ENCODE assay signal across 17 cellular contexts in genomic region chr11:45379162-45379863, GRCh38.
DNase-seq lines count a peak whose midpoint lies in the region; ATAC-seq and TF ChIP-seq lines count a peak whose summit lies in the region.
"Had no signal": no experiment of that assay in that cellular context is flagged by ENCODE, and none has a peak within 500 bp of the region (broad histone marks: within the 10 kb centered on the region; RNA-seq: fewer than 3 reads in every experiment).

No MANE protein-coding gene starts in this region.

- no peak for TF ChIP-seq CTCF in psoas muscle (IDR thresholded peaks at IDR 0.05)

- H3K9me3 Mint-ChIP-seq in stimulated activated naive B cell treated with anti-CD40 and anti-IgM and Interleukin-4, amounts not matched to agents 10 μg/mL and 1 μg/mL and 100 μg/mL, for 72 hours, result no peaks in the 10 kb centered on the region
- H3K9me3 Mint-ChIP-seq: CD8-positive, alpha-beta memory T cell; GM23338 had no signal

- H3K9me3 ChIP-seq in T-helper 17 cell (ENCODE audit: control insufficient read depth, low read length, poor library complexity, severe bottlenecking) (no peaks in the 10 kb centered on the region), psoas muscle (no peaks in the 10 kb centered on the region)
- H3K9me3 ChIP-seq: BLaER1 had no signal

- H3K4me1 Mint-ChIP-seq in T-helper 17 cell, result peaks cover 34% of the 10 kb centered on the region
- peaks cover 11 to 18% of the 10 kb centered on the region in 2 donors for H3K4me1 Mint-ChIP-seq in stimulated activated naive B cell treated with anti-CD40 and anti-IgM and Interleukin-4, amounts not matched to agents 10 μg/mL and 1 μg/mL and 100 μg/mL, for 72 hours

- H3K27ac ChIP-seq in psoas muscle, result no peak overlapping the region
- H3K27ac ChIP-seq: BLaER1 had no signal

- ATAC-seq in T-helper 17 cell (no peak), psoas muscle (no peak), GM18517 (IDR thresholded peaks at IDR 0.05; ENCODE audit: unreplicated experiment) (no peak)
- peak; percentile 6 to 62 for ATAC-seq in stimulated activated naive B cell treated with anti-CD40 and anti-IgM and Interleukin-4, amounts not matched to agents 10 μg/mL and 1 μg/mL and 100 μg/mL, for 72 hours (replicated peaks)
- ATAC-seq: GM23338 had no signal

- H3K4me3 Mint-ChIP-seq in T-helper 17 cell, result no peak overlapping the region
- no peak overlapping the region for H3K4me3 Mint-ChIP-seq in stimulated activated naive B cell treated with anti-CD40 and anti-IgM and Interleukin-4, amounts not matched to agents 10 μg/mL and 1 μg/mL and 100 μg/mL, for 72 hours
- H3K4me3 Mint-ChIP-seq: CD8-positive, alpha-beta memory T cell; GM23338 had no signal

- no peaks in the 10 kb centered on the region for H3K4me1 ChIP-seq in psoas muscle

- peaks cover 5% of the 10 kb centered on the region for H3K27me3 Mint-ChIP-seq in T-helper 17 cell
- H3K27me3 Mint-ChIP-seq in stimulated activated naive B cell treated with anti-CD40 and anti-IgM and Interleukin-4, amounts not matched to agents 10 μg/mL and 1 μg/mL and 100 μg/mL, for 72 hours, result peaks cover 60 to 65% of the 10 kb centered on the region in 2 donors

- no peak overlapping the region for H3K4me3 ChIP-seq in psoas muscle
- H3K4me3 ChIP-seq: BLaER1, GM23338 had no signal

- DNase-seq in activated effector memory CD4-positive, alpha-beta T cell treated with anti-CD3 and anti-CD28 coated beads, Interleukin-2, amount 50 U/mL, for 16 hours, result peak; percentile 60
- no peak for DNase-seq in activated effector memory CD4-positive, alpha-beta T cell treated with Interleukin-2 at 50 U/mL for 16 hours
- DNase-seq in NCI-H2029 treated with DMSO at 0.1 percent for 48 hours (lab: John Stamatoyannopoulos, UW) (peak; percentile 34), T-helper 17 cell (no peak), psoas muscle (no peak), mucosa of gallbladder (ENCODE audit: low spot score) (no peak)
- no peak for DNase-seq in stimulated activated naive B cell treated with anti-CD40 and anti-IgM and Interleukin-4, amounts not matched to agents 10 μg/mL and 1 μg/mL and 100 μg/mL, for 72 hours
- DNase-seq: CD8-positive, alpha-beta memory T cell; EL; KBM-7; NCI-H1048; NCI-H187; NCI-H226; SHP77 treated with DMSO at 0.1 percent for 48 hours had no signal

- 88 to 92% (median 92%) methylated on average over 6 of the region's 6 CpGs for WGBS in psoas muscle, 3 donors

- H3K27me3 ChIP-seq in psoas muscle (ENCODE audit: insufficient read depth in 3 of 3, low read length in 2 of 3), result peaks cover 0 to 22% (median 0%) of the 10 kb centered on the region in 3 donors

- no peaks in the 10 kb centered on the region for H3K36me3 Mint-ChIP-seq in T-helper 17 cell (ENCODE audit: low read depth)
- no peaks in the 10 kb centered on the region for H3K36me3 Mint-ChIP-seq in stimulated activated naive B cell treated with anti-CD40 and anti-IgM and Interleukin-4, amounts not matched to agents 10 μg/mL and 1 μg/mL and 100 μg/mL, for 72 hours
- H3K36me3 Mint-ChIP-seq: CD8-positive, alpha-beta memory T cell had no signal

- peak overlapping the region; percentile 94 for H3K27ac Mint-ChIP-seq in T-helper 17 cell
- no peak overlapping the region for H3K27ac Mint-ChIP-seq in stimulated activated naive B cell treated with anti-CD40 and anti-IgM and Interleukin-4, amounts not matched to agents 10 μg/mL and 1 μg/mL and 100 μg/mL, for 72 hours
- H3K27ac Mint-ChIP-seq: GM23338 had no signal

- H3K36me3 ChIP-seq in psoas muscle (ENCODE audit: insufficient read depth in 1 of 2, low read depth in 1 of 2), result no peaks in the 10 kb centered on the region
- H3K36me3 ChIP-seq: BLaER1 had no signal

- intact Hi-C loops in psoas muscle (cut with DNase I), result loop anchor here in 1 of 2 donors (10.0 kb wide), 2 partner anchors 275 to 395 kb away; no protein-coding TSS in a partner anchor

Comparison
In these comparisons a context has a peak if more than half of its experiments do, and no peak if none do; other contexts are left out.
1. DNase-seq: peak in activated effector memory CD4-positive, alpha-beta T cell treated with anti-CD3 and anti-CD28 coated beads, Interleukin-2, amount 50 U/mL, for 16 hours (single experiment) and NCI-H2029 treated with DMSO at 0.1 percent for 48 hours (single experiment); none in activated effector memory CD4-positive, alpha-beta T cell treated with Interleukin-2 at 50 U/mL for 16 hours (single experiment), T-helper 17 cell (0 of 3), stimulated activated naive B cell treated with anti-CD40 and anti-IgM and Interleukin-4, amounts not matched to agents 10 μg/mL and 1 μg/mL and 100 μg/mL, for 72 hours (single experiment), psoas muscle (0 of 2) and mucosa of gallbladder (single experiment).
2. ATAC-seq: peak in stimulated activated naive B cell treated with anti-CD40 and anti-IgM and Interleukin-4, amounts not matched to agents 10 μg/mL and 1 μg/mL and 100 μg/mL, for 72 hours (2 of 2); none in T-helper 17 cell (single experiment), psoas muscle (0 of 4) and GM18517 (single experiment).